ENCODE assay signal across 26 cellular contexts in the genomic region with DNA sequence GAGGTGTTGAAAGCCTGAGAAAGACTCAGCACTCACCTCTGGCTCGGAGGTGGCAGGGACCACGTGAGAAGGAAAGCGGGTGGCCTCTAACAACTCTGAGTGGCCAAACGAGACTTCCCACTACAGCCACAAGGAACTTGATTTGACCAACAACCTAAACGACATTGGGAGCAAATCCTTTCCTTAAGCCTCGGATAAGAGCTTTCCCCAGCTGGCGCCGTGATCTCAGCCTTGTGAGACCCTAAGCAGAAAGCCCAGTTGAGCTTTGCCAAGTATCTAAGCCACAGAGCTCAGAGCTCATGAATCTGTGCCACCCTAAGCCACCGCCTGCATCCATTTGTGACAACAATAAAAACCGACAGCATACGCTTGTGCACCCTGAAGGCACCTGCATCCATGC.
"Had no signal": no experiment of that assay in that cellular context is flagged by ENCODE, and none has a peak within 500 bp of the region (broad histone marks: within the 10 kb centered on the region; RNA-seq: fewer than 3 reads in every experiment).

No MANE protein-coding gene starts in this region.

- H3K36me3 ChIP-seq: adrenal gland, colonic mucosa, esophagus squamous epithelium, heart left ventricle had no signal

- H3K27ac ChIP-seq: adrenal gland, body of pancreas, colonic mucosa, epithelial cell of prostate, esophagus squamous epithelium, heart left ventricle had no signal

- H3K27me3 ChIP-seq: adrenal gland, body of pancreas, colonic mucosa had no signal

- DNase-seq: activated CD4-positive, alpha-beta memory T cell treated with anti-CD3 and anti-CD28 coated beads for 36 hours; activated CD4-positive, alpha-beta T cell treated with anti-CD3 and anti-CD28 coated beads for 36 hours; activated CD4-positive, alpha-beta T cell treated with anti-CD3 and anti-CD28 coated beads, Interleukin-2, amount 10 ng/mL, durations not matched to agents 24 days and 14 days; activated CD4-positive, CD25-positive, alpha-beta regulatory T cell; activated CD4-positive, CD25-positive, alpha-beta regulatory T cell treated with anti-CD3 and anti-CD28 coated beads, Interleukin-2, amount 50 U/mL, for 72 hours; activated CD8-positive, alpha-beta memory T cell treated with anti-CD3 and anti-CD28 coated beads, Interleukin-2, amount 10 ng/mL, durations not matched to agents 7 days and 5 days; activated CD8-positive, alpha-beta memory T cell treated with anti-CD3 and anti-CD28 coated beads, Interleukin-2, amount 50 U/mL, for 4 hours; activated CD8-positive, alpha-beta T cell treated with anti-CD3 and anti-CD28 coated beads, Interleukin-2, amount 10 ng/mL, durations not matched to agents 7 days and 5 days; activated naive CD4-positive, alpha-beta T cell treated with anti-CD3 and anti-CD28 coated beads for 36 hours; activated naive CD8-positive, alpha-beta T cell treated with anti-CD3 and anti-CD28 coated beads for 36 hours; activated naive CD8-positive, alpha-beta T cell treated with anti-CD3 and anti-CD28 coated beads, Interleukin-2, amount 50 U/mL, for 24 hours; activated T-cell treated with anti-CD3 and anti-CD28 coated beads, Interleukin-2, amount 50 U/mL, for 1 hour; activated T-cell treated with anti-CD3 and anti-CD28 coated beads, Interleukin-2, amount 50 U/mL, for 48 hours; adrenal gland; amygdala; body of pancreas; caudate nucleus; colonic mucosa; effector CD8-positive, alpha-beta T cell; esophagus squamous epithelium; foreskin melanocyte; heart left ventricle; T1000 had no signal

- H3K9me3 ChIP-seq: adrenal gland, body of pancreas, colonic mucosa, esophagus squamous epithelium, heart left ventricle had no signal

- FAIRE-seq: endometrium, endothelial cell of umbilical vein had no signal

- H3K4me3 ChIP-seq: adrenal gland, body of pancreas, colonic mucosa, esophagus squamous epithelium, heart left ventricle had no signal

- H3K4me1 ChIP-seq: adrenal gland, body of pancreas, colonic mucosa, esophagus squamous epithelium, heart left ventricle had no signal
